Comparison of ENCODE assay signal across 17 cellular contexts in genomic region chr11:3356858-3357257, GRCh38. TPM values are rescaled to one million over a fixed set of nuclear protein-coding genes. Genes with fewer than 3 reads are reported as not detected.
DNase-seq lines count a peak whose midpoint lies in the region; ATAC-seq, FAIRE-seq and TF ChIP-seq lines count a peak whose summit lies in the region.
"Had no signal": no experiment of that assay in that cellular context is flagged by ENCODE, and none has a peak within 500 bp of the region (broad histone marks: within the 10 kb centered on the region; RNA-seq: fewer than 3 reads in every experiment).

No MANE protein-coding gene starts in this region.

- WGBS in H1 (ENCODE audit: extremely low coverage in 1 of 2, insufficient coverage in 1 of 2, insufficient read length in 1 of 2, insufficient replicate concordance in 2 of 2, low coverage in 1 of 2, low lambda C conversion rate in 2 of 2, missing lambda C conversion rate in 1 of 2), 2 experiments = 86 to 100% methylated on average over 3 to 10 of the region's 10 CpGs
- WGBS in suprapubic skin = 94% methylated on average over 10 of the region's 10 CpGs
- 97% methylated on average over 10 of the region's 10 CpGs for WGBS in right cardiac atrium

- no peak overlapping the region for H3K4me3 ChIP-seq in H1 (ENCODE audit: extremely low read depth in 1 of 4, insufficient read depth in 2 of 4, low read depth in 3 of 4, low read length in 4 of 4)
- no peak overlapping the region for H3K4me3 ChIP-seq in suprapubic skin
- H3K4me3 ChIP-seq in right cardiac atrium (ENCODE audit: low read length) = no peak overlapping the region

- CTCF ChIA-PET in activated naive CD4-positive, alpha-beta T cell treated with anti-CD3 and anti-CD28 coated beads for 36 hours (lab: Charles Lee) = interaction anchor here (0.8 to 1.6 kb wide), 3 partner anchors 17 to 56 kb away, joined by 3 to 4 read pairs (median 4); no protein-coding TSS in a partner anchor
- CTCF ChIA-PET in WTC11 (lab: Charles Lee) = interaction anchor here (1.1 kb wide), 1 partner anchor 16 kb away, joined by 5 read pairs; no protein-coding TSS in a partner anchor
- CTCF ChIA-PET in H1 (lab: Charles Lee; ENCODE audit: partially characterized antibody) = no interaction called here

- H2BK20ac ChIP-seq in H1 (ENCODE audit: low read length) = no peak overlapping the region

- no peak overlapping the region for H4K8ac ChIP-seq in H1 (ENCODE audit: extremely low read depth, insufficient read depth, low read length)

- no peak overlapping the region for H3K18ac ChIP-seq in H1 (ENCODE audit: extremely low read depth, low read length)

- intact Hi-C loops in activated naive CD4-positive, alpha-beta T cell treated with anti-CD3 and anti-CD28 coated beads for 36 hours (cut with micrococcal nuclease) = no loop called here
- intact Hi-C loops in right cardiac atrium (cut with DNase I) = no loop called here

- no peak overlapping the region for H2AK5ac ChIP-seq in H1 (ENCODE audit: low read depth, low read length)

- H3K23ac ChIP-seq in H1 (ENCODE audit: insufficient read length) = no peak overlapping the region

- peak overlapping the region; percentile 24 for H3K4me3 Mint-ChIP-seq in activated naive CD4-positive, alpha-beta T cell treated with anti-CD3 and anti-CD28 coated beads, Interleukin-2, amount 50 U/mL, for 24 hours
- no peak overlapping the region for H3K4me3 Mint-ChIP-seq in activated naive CD4-positive, alpha-beta T cell treated with anti-CD3 and anti-CD28 coated beads for 36 hours
- no peak overlapping the region for H3K4me3 Mint-ChIP-seq in WTC11
- H3K4me3 Mint-ChIP-seq in stimulated activated effector memory CD8-positive, alpha-beta T cell treated with anti-CD3 and anti-CD28 coated beads, Interleukin-12 subunit alpha, Interleukin-12 subunit beta, amount 100 ng/mL, for 72 hours = no peak overlapping the region

- H3K4me1 ChIP-seq in H1 (replicated peaks in 1 of 4; ENCODE audit: control insufficient read depth in 3 of 4, insufficient read depth in 4 of 4, low read length in 3 of 4) = no peaks in the 10 kb centered on the region
- no peaks in the 10 kb centered on the region for H3K4me1 ChIP-seq in suprapubic skin
- H3K4me1 ChIP-seq in right cardiac atrium (ENCODE audit: control insufficient read depth, insufficient read depth, low read length) = no peaks in the 10 kb centered on the region

- no peak overlapping the region for H3K56ac ChIP-seq in H1 (replicated peaks; ENCODE audit: insufficient read length, low read depth, low read length)

- H4K5ac ChIP-seq in H1 (ENCODE audit: insufficient read length, low read depth, low read length) = no peak overlapping the region

- FAIRE-seq in H1 (lab: Jason Lieb, UNC) = no peak
- FAIRE-seq: GM18507, HepG2, HTR-8/SVneo had no signal

- H3K36me3 ChIP-seq in H1 (ENCODE audit: control insufficient read depth in 2 of 4, insufficient read depth in 4 of 4, low read length in 3 of 4) (peaks cover 27 to 52% (median 37%) of the 10 kb centered on the region in 4 experiments), suprapubic skin (peaks cover 34% of the 10 kb centered on the region)

- H3K23me2 ChIP-seq in H1 (ENCODE audit: low read depth, low read length) = peaks cover 9% of the 10 kb centered on the region; the same call in 1 of the 2 replicates

- no peak overlapping the region for H3K9ac ChIP-seq in H1 (replicated peaks in 1 of 4; ENCODE audit: extremely low read depth in 1 of 4, low read depth in 3 of 4, low read length in 3 of 4)
- H3K9ac ChIP-seq: BLaER1 had no signal

- H3K36me3 Mint-ChIP-seq in activated naive CD4-positive, alpha-beta T cell treated with anti-CD3 and anti-CD28 coated beads, Interleukin-2, amount 50 U/mL, for 24 hours = peaks cover 52% of the 10 kb centered on the region
- H3K36me3 Mint-ChIP-seq in activated naive CD4-positive, alpha-beta T cell treated with anti-CD3 and anti-CD28 coated beads for 36 hours (ENCODE audit: low read depth) = peaks cover 56% of the 10 kb centered on the region
- peaks cover 58% of the 10 kb centered on the region for H3K36me3 Mint-ChIP-seq in WTC11
- H3K36me3 Mint-ChIP-seq in stimulated activated effector memory CD8-positive, alpha-beta T cell treated with anti-CD3 and anti-CD28 coated beads, Interleukin-12 subunit alpha, Interleukin-12 subunit beta, amount 100 ng/mL, for 72 hours = peaks cover 54% of the 10 kb centered on the region

- no peak overlapping the region for H3K4me2 ChIP-seq in H1 (ENCODE audit: insufficient read depth in 1 of 2, low read depth in 2 of 2, low read length in 2 of 2)
- H3K4me2 ChIP-seq: BLaER1 had no signal

- no peaks in the 10 kb centered on the region for H3K4me1 Mint-ChIP-seq in activated naive CD4-positive, alpha-beta T cell treated with anti-CD3 and anti-CD28 coated beads, Interleukin-2, amount 50 U/mL, for 24 hours
- H3K4me1 Mint-ChIP-seq in activated naive CD4-positive, alpha-beta T cell treated with anti-CD3 and anti-CD28 coated beads for 36 hours (ENCODE audit: low read depth) = no peaks in the 10 kb centered on the region
- H3K4me1 Mint-ChIP-seq in WTC11 = no peaks in the 10 kb centered on the region
- H3K4me1 Mint-ChIP-seq in stimulated activated effector memory CD8-positive, alpha-beta T cell treated with anti-CD3 and anti-CD28 coated beads, Interleukin-12 subunit alpha, Interleukin-12 subunit beta, amount 100 ng/mL, for 72 hours = no peaks in the 10 kb centered on the region
- H3K4me1 Mint-ChIP-seq: CD8-positive, alpha-beta memory T cell had no signal

- H2BK120ac ChIP-seq in H1 (replicated peaks; ENCODE audit: low read depth, low read length) = no peak overlapping the region

- no peak overlapping the region for H3K4ac ChIP-seq in H1 (replicated peaks; ENCODE audit: insufficient read length, low read depth, low read length)

- H3K27ac ChIP-seq in H1 (ENCODE audit: low read depth, low read length) = no peak overlapping the region
- H3K27ac ChIP-seq in suprapubic skin = no peak overlapping the region
- no peak overlapping the region for H3K27ac ChIP-seq in right cardiac atrium (ENCODE audit: low read length)
- H3K27ac ChIP-seq: BLaER1 had no signal

- no peak for DNase-seq in activated naive CD4-positive, alpha-beta T cell treated with anti-CD3 and anti-CD28 coated beads for 36 hours
- DNase-seq in WTC11 (ENCODE audit: low spot score) = no peak
- DNase-seq in H1 (ENCODE audit: low read depth in 1 of 2, low spot score in 2 of 2) = no peak
- peak in 1 of 2 donors; percentile 23 for DNase-seq in stimulated activated effector memory CD8-positive, alpha-beta T cell treated with anti-CD3 and anti-CD28 coated beads, Interleukin-12 subunit alpha, Interleukin-12 subunit beta, amount 100 ng/mL, for 72 hours (ENCODE audit: low spot score in 2 of 2)
- no peak for DNase-seq in suprapubic skin (ENCODE audit: low spot score in 2 of 2)
- DNase-seq in right cardiac atrium = no peak
- no peak for DNase-seq in NCI-H128 (lab: John Stamatoyannopoulos, UW; ENCODE audit: unreplicated experiment)
- DNase-seq: 8988T; AML-193; CD8-positive, alpha-beta memory T cell; DMS 273 treated with DMSO at 0.1 percent for 48 hours; H7 had no signal

- H2BK15ac ChIP-seq in H1 (ENCODE audit: low read length) = no peak overlapping the region

- H3K27me3 ChIP-seq in H1 (replicated peaks in 1 of 4; ENCODE audit: control insufficient read depth in 3 of 4, extremely low read depth in 1 of 4, insufficient read depth in 3 of 4, low read length in 3 of 4) (no peaks in the 10 kb centered on the region), suprapubic skin (no peaks in the 10 kb centered on the region), right cardiac atrium (ENCODE audit: control insufficient read depth, insufficient read depth) (no peaks in the 10 kb centered on the region)

- H3K9me3 Mint-ChIP-seq in activated naive CD4-positive, alpha-beta T cell treated with anti-CD3 and anti-CD28 coated beads, Interleukin-2, amount 50 U/mL, for 24 hours = peaks cover 7% of the 10 kb centered on the region
- H3K9me3 Mint-ChIP-seq in activated naive CD4-positive, alpha-beta T cell treated with anti-CD3 and anti-CD28 coated beads for 36 hours = peaks cover 55% of the 10 kb centered on the region
- peaks cover 59% of the 10 kb centered on the region for H3K9me3 Mint-ChIP-seq in WTC11
- H3K9me3 Mint-ChIP-seq in stimulated activated effector memory CD8-positive, alpha-beta T cell treated with anti-CD3 and anti-CD28 coated beads, Interleukin-12 subunit alpha, Interleukin-12 subunit beta, amount 100 ng/mL, for 72 hours = peaks cover 21% of the 10 kb centered on the region

- TF ChIP-seq EP300 in H1 (IDR thresholded peaks at IDR 0.05; ENCODE audit: borderline replicate concordance in 1 of 2, low read depth in 2 of 2, low read length in 2 of 2) (no peak), suprapubic skin (IDR thresholded peaks at IDR 0.05) (no peak)

- no peaks in the 10 kb centered on the region for H3K27me3 Mint-ChIP-seq in activated naive CD4-positive, alpha-beta T cell treated with anti-CD3 and anti-CD28 coated beads, Interleukin-2, amount 50 U/mL, for 24 hours
- H3K27me3 Mint-ChIP-seq in activated naive CD4-positive, alpha-beta T cell treated with anti-CD3 and anti-CD28 coated beads for 36 hours (ENCODE audit: low read depth) = no peaks in the 10 kb centered on the region
- H3K27me3 Mint-ChIP-seq in WTC11 (ENCODE audit: low read depth) = peaks cover 24% of the 10 kb centered on the region

- no peak overlapping the region for H3K27ac Mint-ChIP-seq in activated naive CD4-positive, alpha-beta T cell treated with anti-CD3 and anti-CD28 coated beads, Interleukin-2, amount 50 U/mL, for 24 hours
- H3K27ac Mint-ChIP-seq in activated naive CD4-positive, alpha-beta T cell treated with anti-CD3 and anti-CD28 coated beads for 36 hours = no peak overlapping the region
- peak overlapping the region; percentile 3; the same call in 1 of the 2 replicates for H3K27ac Mint-ChIP-seq in WTC11
- peak overlapping the region; percentile 3 for H3K27ac Mint-ChIP-seq in stimulated activated effector memory CD8-positive, alpha-beta T cell treated with anti-CD3 and anti-CD28 coated beads, Interleukin-12 subunit alpha, Interleukin-12 subunit beta, amount 100 ng/mL, for 72 hours

- TF ChIP-seq CTCF in WTC11 (IDR thresholded peaks at IDR 0.05) (no peak), H1 (IDR thresholded peaks at IDR 0.05; ENCODE audit: control extremely low read depth in 1 of 3, insufficient read depth in 1 of 3, low read depth in 1 of 3, low read length in 3 of 3) (no peak), suprapubic skin (IDR thresholded peaks at IDR 0.05) (no peak)

- no peak overlapping the region for H2BK12ac ChIP-seq in H1 (ENCODE audit: low read depth, low read length)

- POLR2A ChIA-PET in WTC11 (lab: Charles Lee) (interaction anchor here (1.1 kb wide), 1 partner anchor 22 kb away, joined by 3 read pairs; the partner anchor contains the start of gene ZNF195), H1 (lab: Charles Lee; ENCODE audit: partially characterized antibody) (interaction anchor here (1.0 to 5.9 kb wide), 4 partner anchors 11 to 29 kb away, joined by 3 to 117 read pairs (median 16); partner anchors contain the start of gene ZNF195)

- peaks cover 47 to 54% of the 10 kb centered on the region in 2 experiments for H3K9me3 ChIP-seq in H1 (ENCODE audit: insufficient read depth in 2 of 2, low read depth in 1 of 2, low read length in 1 of 2)
- peaks cover 41% of the 10 kb centered on the region for H3K9me3 ChIP-seq in suprapubic skin
- peaks cover 23% of the 10 kb centered on the region for H3K9me3 ChIP-seq in right cardiac atrium (ENCODE audit: control insufficient read depth, low read length)

- no peaks in the 10 kb centered on the region for H3K79me2 ChIP-seq in H1 (ENCODE audit: control insufficient read depth in 1 of 2, insufficient read depth in 2 of 2, low read length in 2 of 2)

- H4K20me1 ChIP-seq in H1 (replicated peaks in 1 of 2; ENCODE audit: control insufficient read depth in 1 of 2, insufficient read depth in 2 of 2, low read length in 2 of 2) = no peaks in the 10 kb centered on the region
- H4K20me1 ChIP-seq: BLaER1 had no signal

- TF ChIP-seq POLR2A in H1 (IDR thresholded peaks at IDR 0.05; ENCODE audit: control extremely low read depth in 1 of 2, low read depth in 2 of 2, low read length in 2 of 2) = peak in 1 of 2 experiments; percentile 58; a peak in 1 of 3 replicates
- no peak for TF ChIP-seq POLR2A in suprapubic skin (IDR thresholded peaks at IDR 0.05)

- ATAC-seq in WTC11 (peak; percentile 15; the same call in 1 of the 2 replicates), right cardiac atrium (no peak)
- no peak for ATAC-seq in stimulated activated effector memory CD8-positive, alpha-beta T cell treated with anti-CD3 and anti-CD28 coated beads, Interleukin-12 subunit alpha, Interleukin-12 subunit beta, amount 100 ng/mL, for 72 hours
- ATAC-seq: HepG2 had no signal

- no peaks in the 10 kb centered on the region for H3K79me1 ChIP-seq in H1 (ENCODE audit: low read depth, low read length)

- no peak overlapping the region for H3K14ac ChIP-seq in H1 (ENCODE audit: insufficient read length)

- no peak overlapping the region for H2AFZ ChIP-seq in H1 (ENCODE audit: low read length)

- no peak for TF ChIP-seq RAD21 in H1 (IDR thresholded peaks at IDR 0.05 in 1 of 2, conservative IDR thresholded peaks at IDR 0.05 in 1 of 2; ENCODE audit: low read depth in 2 of 2, low read length in 2 of 2)

- H4K91ac ChIP-seq in H1 (replicated peaks; ENCODE audit: insufficient read length, low read length) = no peak overlapping the region

- H2BK5ac ChIP-seq in H1 (ENCODE audit: low read depth, low read length) = no peak overlapping the region

RNA-seq across cellular contexts. Expression of gene ZNF195, which starts 22.1 kb away (rescaled TPM):
- total RNA-seq in activated naive CD4-positive, alpha-beta T cell treated with anti-CD3 and anti-CD28 coated beads for 36 hours = 10 to 100 TPM; 26.7 to 29.2 TPM
- total RNA-seq in WTC11 (2021) (72.7 to 85.5 TPM (median 74.2 TPM) in 3 replicates), suprapubic skin (10 to 100 TPM; 14.4 to 22.4 (median 18.2) TPM), right cardiac atrium (10 to 100 TPM; 10.5 to 13.9 (median 12.6) TPM)
- 80.5 and 88.6 TPM in 2 replicates for total RNA-seq in H1 (2021; fragmentation: NEBNext Ultra II Directional; extraction: Animal tissue kit (Norgen Biotek cat#: 25700))
- polyA plus RNA-seq in H1 (2011; rRNA removed) (23.4 and 23.9 TPM in 2 replicates), right cardiac atrium (6.9 TPM)
- polyA plus RNA-seq in H1 (2011; cell fraction: cytosol; rRNA removed) = 36.6 TPM
- polyA plus RNA-seq in H1 (2011; cell fraction: nucleus; rRNA removed) = 53.3 TPM
- polyA plus RNA-seq in H1 (2012, experiment 1 of 2) = 50.4 to 66.5 TPM (median 58.0 TPM) in 4 replicates
- 3.1 TPM for polyA plus RNA-seq in H1 (2012, experiment 2 of 2)
- 73.9 TPM for polyA plus RNA-seq in H1 (2013, experiment 1 of 2)
- 70.1 TPM for polyA plus RNA-seq in H1 (2013, experiment 2 of 2)
- polyA minus RNA-seq in H1 (2011; rRNA and poly(A)+ RNA removed) = 98.3 and 120 TPM in 2 replicates
- polyA minus RNA-seq in H1 (2011; cell fraction: cytosol; rRNA and poly(A)+ RNA removed) = 69.8 TPM
- polyA minus RNA-seq in H1 (2011; cell fraction: nucleus; rRNA and poly(A)+ RNA removed) = 194 TPM

Comparison
In these comparisons a context has a peak if more than half of its experiments do, and no peak if none do; other contexts are left out.
1. H3K27ac Mint-ChIP-seq: peak in WTC11 (single experiment) and stimulated activated effector memory CD8-positive, alpha-beta T cell treated with anti-CD3 and anti-CD28 coated beads, Interleukin-12 subunit alpha, Interleukin-12 subunit beta, amount 100 ng/mL, for 72 hours (single experiment); none in activated naive CD4-positive, alpha-beta T cell treated with anti-CD3 and anti-CD28 coated beads, Interleukin-2, amount 50 U/mL, for 24 hours (single experiment) and activated naive CD4-positive, alpha-beta T cell treated with anti-CD3 and anti-CD28 coated beads for 36 hours (single experiment).